ENCODE assay signal across 14 cellular contexts in genomic region chr6:114936060-114936459, GRCh38.
DNase-seq lines count a peak whose midpoint lies in the region; ATAC-seq and TF ChIP-seq lines count a peak whose summit lies in the region.
"Had no signal": no experiment of that assay in that cellular context is flagged by ENCODE, and none has a peak within 500 bp of the region (broad histone marks: within the 10 kb centered on the region; RNA-seq: fewer than 3 reads in every experiment).

No MANE protein-coding gene starts in this region.

- ATAC-seq in WTC11 (peak; percentile 83), HG02759 (IDR thresholded peaks at IDR 0.05; ENCODE audit: unreplicated experiment) (no peak)

- peaks cover 9% of the 10 kb centered on the region for H3K9me3 Mint-ChIP-seq in WTC11

- no peaks in the 10 kb centered on the region for H3K27me3 ChIP-seq in iPS-18a (ENCODE audit: control insufficient read depth, insufficient read depth, low read length)
- H3K27me3 ChIP-seq in neuronal stem cell (ENCODE audit: control insufficient read depth in 3 of 3, insufficient read depth in 3 of 3, low read depth in 1 of 3, low read length in 3 of 3), result peaks cover 0 to 3% (median 2%) of the 10 kb centered on the region in 3 experiments
- no peaks in the 10 kb centered on the region for H3K27me3 ChIP-seq in HAP-1 (ENCODE audit: low read depth)

- H3K27ac Mint-ChIP-seq in WTC11, result peak overlapping the region; percentile 33
- H3K27ac Mint-ChIP-seq: CD4-positive, alpha-beta memory T cell; HFFc6 had no signal

- H4K8ac ChIP-seq in neuronal stem cell (ENCODE audit: low read depth, low read length), result no peak overlapping the region

- H3K27ac ChIP-seq in iPS-18a (ENCODE audit: low read length), result no peak overlapping the region
- H3K27ac ChIP-seq in neuronal stem cell (replicated peaks; ENCODE audit: low read length), result no peak overlapping the region

- H2BK5ac ChIP-seq in neuronal stem cell (ENCODE audit: low read length), result no peak overlapping the region

- no peaks in the 10 kb centered on the region for H3K79me1 ChIP-seq in neuronal stem cell (ENCODE audit: low read depth, low read length)

- H3K36me3 ChIP-seq in iPS-18a (ENCODE audit: control insufficient read depth, low read depth, low read length) (no peaks in the 10 kb centered on the region), neuronal stem cell (replicated peaks in 1 of 2; ENCODE audit: control insufficient read depth in 2 of 2, insufficient read depth in 2 of 2, low read length in 2 of 2) (no peaks in the 10 kb centered on the region), HAP-1 (replicated peaks) (no peaks in the 10 kb centered on the region)

- POLR2A ChIA-PET in WTC11 (lab: Charles Lee), result no interaction called here

- H3K4me2 ChIP-seq in neuronal stem cell (ENCODE audit: insufficient read depth, low read length, poor library complexity, severe bottlenecking), result no peak overlapping the region

- H3K4ac ChIP-seq in neuronal stem cell (ENCODE audit: low read length), result no peak overlapping the region

- H3K4me1 ChIP-seq in iPS-18a (ENCODE audit: control insufficient read depth, low read depth, low read length) (peaks cover 11% of the 10 kb centered on the region), neuronal stem cell (ENCODE audit: control insufficient read depth in 2 of 2, insufficient read depth in 1 of 2, low read depth in 1 of 2, low read length in 2 of 2) (peaks cover 0 to 9% of the 10 kb centered on the region in 2 donors), HAP-1 (no peaks in the 10 kb centered on the region)

- H3K9me3 ChIP-seq in iPS-18a (ENCODE audit: control insufficient read depth, low read depth, low read length) (no peaks in the 10 kb centered on the region), neuronal stem cell (replicated peaks in 1 of 2; ENCODE audit: control insufficient read depth in 2 of 2, insufficient read depth in 1 of 2, low read depth in 1 of 2, low read length in 2 of 2) (no peaks in the 10 kb centered on the region), HAP-1 (no peaks in the 10 kb centered on the region)

- CTCF ChIA-PET in WTC11 (lab: Charles Lee), result interaction anchor here (1.0 kb wide), 1 partner anchor 609 kb away, joined by 3 read pairs; no protein-coding TSS in a partner anchor

- H2BK12ac ChIP-seq in neuronal stem cell (ENCODE audit: low read length), result no peak overlapping the region

- peak overlapping the region; percentile 10 for H3K4me3 ChIP-seq in iPS-18a (ENCODE audit: low read length)
- no peak overlapping the region for H3K4me3 ChIP-seq in neuronal stem cell (ENCODE audit: low read length in 2 of 2)
- H3K4me3 ChIP-seq in HAP-1, result no peak overlapping the region

- no peak overlapping the region for H4K91ac ChIP-seq in neuronal stem cell (ENCODE audit: low read depth, low read length, poor library complexity)

- in situ Hi-C loops in HAP-1 (cut with MboI; ENCODE audit: low sequenced_read_pairs), result no loop called here

- H3K36me3 Mint-ChIP-seq in WTC11, result no peaks in the 10 kb centered on the region
- H3K36me3 Mint-ChIP-seq: CD4-positive, alpha-beta memory T cell had no signal

- H3K27me3 Mint-ChIP-seq in WTC11 (ENCODE audit: low read depth), result peaks cover 13% of the 10 kb centered on the region
- H3K27me3 Mint-ChIP-seq: CD4-positive, alpha-beta memory T cell had no signal

- TF ChIP-seq CTCF in WTC11 (IDR thresholded peaks at IDR 0.05), result no peak

- DNase-seq in WTC11 (ENCODE audit: low spot score), result no peak
- peak; percentile 11 for DNase-seq in neuronal stem cell (ENCODE audit: low spot score)
- DNase-seq in HAP-1 (ENCODE audit: low spot score in 2 of 2), result no peak
- no peak for DNase-seq in DMS 273 treated with DMSO at 0.1 percent for 48 hours (lab: John Stamatoyannopoulos, UW)
- DNase-seq: C1 segment of cervical spinal cord; Calu3; CD4-positive, alpha-beta memory T cell; COR-L47; DMS153; DND-41; H9; HFFc6 had no signal

- no peak overlapping the region for H3K23ac ChIP-seq in neuronal stem cell (ENCODE audit: low read depth, low read length, poor library complexity)

- no CpG with 5 or more reads among the region's 1 CpG for WGBS in neuronal stem cell (ENCODE audit: extremely low coverage in 2 of 2, insufficient read length in 2 of 2, insufficient replicate concordance in 1 of 2), 2 donors

- H3K9ac ChIP-seq in iPS-18a (ENCODE audit: low read length), result no peak overlapping the region
- H3K9ac ChIP-seq in neuronal stem cell (ENCODE audit: low read depth, low read length, poor library complexity), result no peak overlapping the region

- no peak overlapping the region for H3K4me3 Mint-ChIP-seq in WTC11
- H3K4me3 Mint-ChIP-seq: CD4-positive, alpha-beta memory T cell; H9; HFFc6 had no signal

- no peak overlapping the region for H2AK5ac ChIP-seq in neuronal stem cell (ENCODE audit: low read depth, low read length)

- no peak overlapping the region for H2BK120ac ChIP-seq in neuronal stem cell (ENCODE audit: low read depth, low read length)

- H3K4me1 Mint-ChIP-seq in WTC11, result peaks cover 16% of the 10 kb centered on the region
- H3K4me1 Mint-ChIP-seq: CD4-positive, alpha-beta memory T cell had no signal

- H2BK15ac ChIP-seq in neuronal stem cell (ENCODE audit: low read length), result no peak overlapping the region

- no peak overlapping the region for H3K14ac ChIP-seq in neuronal stem cell (ENCODE audit: low read length)

- H2AFZ ChIP-seq in neuronal stem cell (ENCODE audit: low read length), result no peak overlapping the region

- H3K18ac ChIP-seq in neuronal stem cell (ENCODE audit: low read length), result no peak overlapping the region

TF ChIP-seq in WTC11, 78 proteins besides CTCF, POLR2A, EP300 and RAD21 (continues in another document):
- TF ChIP-seq SP1 (CRISPR knock-in tag; conservative IDR thresholded peaks at IDR 0.05) (no peak), ZNF281 (CRISPR knock-in tag; IDR thresholded peaks at IDR 0.05) (no peak), NFATC4 (CRISPR knock-in tag; IDR thresholded peaks at IDR 0.05) (no peak), E2F5 (CRISPR knock-in tag; IDR thresholded peaks at IDR 0.05) (no peak), GRHL2 (CRISPR knock-in tag; IDR thresholded peaks at IDR 0.05; ENCODE audit: insufficient replicate concordance, severe bottlenecking) (no peak), SOX15 (CRISPR knock-in tag; IDR thresholded peaks at IDR 0.05) (no peak), SMAD3 (CRISPR knock-in tag; IDR thresholded peaks at IDR 0.05; ENCODE audit: borderline replicate concordance) (no peak), ZNF138 (CRISPR knock-in tag; conservative IDR thresholded peaks at IDR 0.05) (no peak), PRDM15 (CRISPR knock-in tag; IDR thresholded peaks at IDR 0.05) (no peak), MYBL2 (CRISPR knock-in tag; IDR thresholded peaks at IDR 0.05) (no peak), GABPB1 (CRISPR knock-in tag; IDR thresholded peaks at IDR 0.05) (no peak)
